22 cellular contexts compared by ENCODE assay signal in genomic region chr5:114243281-114243982, GRCh38.
DNase-seq lines count a peak whose midpoint lies in the region; ATAC-seq, FAIRE-seq and TF ChIP-seq lines count a peak whose summit lies in the region.
"Had no signal": no experiment of that assay in that cellular context is flagged by ENCODE, and none has a peak within 500 bp of the region (broad histone marks: within the 10 kb centered on the region; RNA-seq: fewer than 3 reads in every experiment).

No MANE protein-coding gene starts in this region.

- peaks cover 2% of the 10 kb centered on the region for H3K4me1 Mint-ChIP-seq in endothelial cell (ENCODE audit: unreplicated experiment)
- H3K4me1 Mint-ChIP-seq: stimulated activated naive B cell treated with anti-CD40 and anti-IgM and Interleukin-4, amounts not matched to agents 10 μg/mL and 1 μg/mL and 100 μg/mL, for 72 hours had no signal

- TF ChIP-seq CTCF in A549 (IDR thresholded peaks at IDR 0.05) (no peak), fibroblast of the aortic adventitia (IDR thresholded peaks at IDR 0.05; ENCODE audit: insufficient read depth, low read length) (no peak), endothelial cell (IDR thresholded peaks at IDR 0.05; ENCODE audit: unreplicated experiment) (no peak)

- TF ChIP-seq EP300 in A549 (IDR thresholded peaks at IDR 0.05) = no peak

- no peak for ATAC-seq in A549
- peak; percentile 10 for ATAC-seq in GM21515 (IDR thresholded peaks at IDR 0.05; ENCODE audit: unreplicated experiment)
- ATAC-seq: left lung; Panc1; stimulated activated naive B cell treated with anti-CD40 and anti-IgM and Interleukin-4, amounts not matched to agents 10 μg/mL and 1 μg/mL and 100 μg/mL, for 72 hours had no signal

- H3K4me3 ChIP-seq in A549 (no peak overlapping the region), fibroblast of the aortic adventitia (ENCODE audit: low read depth, low read length) (no peak overlapping the region)
- H3K4me3 ChIP-seq: left lung, ovary had no signal

- POLR2A ChIA-PET in A549 (lab: Yijun Ruan, JAX) = no interaction called here

- H3K9me3 Mint-ChIP-seq in endothelial cell (ENCODE audit: unreplicated experiment) = peaks cover 4% of the 10 kb centered on the region
- H3K9me3 Mint-ChIP-seq: type B pancreatic cell had no signal

- no peak overlapping the region for H3K27ac ChIP-seq in A549
- H3K27ac ChIP-seq: left lung, ovary had no signal

- no peak for TF ChIP-seq POLR2A in A549 (IDR thresholded peaks at IDR 0.05; ENCODE audit: low read length)

- no peak overlapping the region for H3K4me3 Mint-ChIP-seq in endothelial cell (ENCODE audit: unreplicated experiment)
- H3K4me3 Mint-ChIP-seq: stimulated activated naive B cell treated with anti-CD40 and anti-IgM and Interleukin-4, amounts not matched to agents 10 μg/mL and 1 μg/mL and 100 μg/mL, for 72 hours; type B pancreatic cell had no signal

- no peaks in the 10 kb centered on the region for H3K9me3 ChIP-seq in A549
- H3K9me3 ChIP-seq: Caco-2, left lung, ovary had no signal

- H3K36me3 Mint-ChIP-seq in endothelial cell (ENCODE audit: low read depth, unreplicated experiment) = no peaks in the 10 kb centered on the region
- H3K36me3 Mint-ChIP-seq: stimulated activated naive B cell treated with anti-CD40 and anti-IgM and Interleukin-4, amounts not matched to agents 10 μg/mL and 1 μg/mL and 100 μg/mL, for 72 hours; type B pancreatic cell had no signal

- H3K27me3 Mint-ChIP-seq in endothelial cell (ENCODE audit: unreplicated experiment) = no peaks in the 10 kb centered on the region
- H3K27me3 Mint-ChIP-seq: stimulated activated naive B cell treated with anti-CD40 and anti-IgM and Interleukin-4, amounts not matched to agents 10 μg/mL and 1 μg/mL and 100 μg/mL, for 72 hours; type B pancreatic cell had no signal

- FAIRE-seq in A549 (lab: Jason Lieb, UNC) = peak; percentile 46
- FAIRE-seq: A204.1, small intestine had no signal

- no peak for DNase-seq in A549 (ENCODE audit: low read depth in 1 of 2, low spot score in 1 of 2)
- DNase-seq in RPMI7951 (ENCODE audit: low read depth) = peak; percentile 38
- peak; percentile 2 for DNase-seq in fibroblast of the aortic adventitia (ENCODE audit: low read depth)
- no peak for DNase-seq in NCI-H526 treated with DMSO at 0.1 percent for 48 hours (lab: John Stamatoyannopoulos, UW)
- no peak for DNase-seq in CD1c-positive myeloid dendritic cell (ENCODE audit: extremely low spot score)
- DNase-seq in endothelial cell (ENCODE audit: low spot score) = no peak
- DNase-seq in germinal center (ENCODE audit: low spot score) = no peak
- DNase-seq: anterior cingulate cortex; Caco-2; cortex of kidney; erythroblast; left lung; NCI-H187; NCI-H524 treated with DMSO at 0.1 percent for 48 hours; ovary; small intestine; stimulated activated naive B cell treated with anti-CD40 and anti-IgM and Interleukin-4, amounts not matched to agents 10 μg/mL and 1 μg/mL and 100 μg/mL, for 72 hours had no signal

- no peak for TF ChIP-seq RAD21 in A549 (conservative IDR thresholded peaks at IDR 0.05 in 1 of 2, IDR thresholded peaks at IDR 0.05 in 1 of 2)

- CTCF ChIA-PET in A549 (lab: Yijun Ruan, JAX) = no interaction called here

- H3K4me2 ChIP-seq in A549 = no peak overlapping the region

- H3K4me1 ChIP-seq in A549 = no peaks in the 10 kb centered on the region
- H3K4me1 ChIP-seq: Caco-2, left lung had no signal

- H3K27ac Mint-ChIP-seq in endothelial cell (ENCODE audit: unreplicated experiment) = no peak overlapping the region
- H3K27ac Mint-ChIP-seq: activated T-helper 2 cell treated with anti-CD3 and anti-CD28 coated beads, Interferon-gamma antibody, Interleukin-2, Interleukin-4, amounts not matched to agents 10 μg/mL and 5 μg/mL and 100 μg/mL, durations not matched to agents 14 hours and 24 hours and 36 hours; stimulated activated naive B cell treated with anti-CD40 and anti-IgM and Interleukin-4, amounts not matched to agents 10 μg/mL and 1 μg/mL and 100 μg/mL, for 72 hours; type B pancreatic cell had no signal

- WGBS in A549 (ENCODE audit: missing lambda C conversion rate) = 23% methylated on average over 8 of the region's 8 CpGs

TF ChIP-seq in A549, 52 proteins besides CTCF, POLR2A, EP300 and RAD21:
- no peak for TF ChIP-seq FOXS1 (CRISPR knock-in tag; IDR thresholded peaks at IDR 0.05)
- TF ChIP-seq ZC3H11A (IDR thresholded peaks at IDR 0.05) = no peak
- TF ChIP-seq HMGXB4 (CRISPR knock-in tag; IDR thresholded peaks at IDR 0.05; ENCODE audit: borderline replicate concordance) = no peak
- TF ChIP-seq ZNF302 (CRISPR knock-in tag; IDR thresholded peaks at IDR 0.05) = no peak

Comparison
In these comparisons a context has a peak if more than half of its experiments do, and no peak if none do; other contexts are left out.
1. DNase-seq: peak in RPMI7951 (single experiment) and fibroblast of the aortic adventitia (single experiment); none in A549 (0 of 2), NCI-H526 treated with DMSO at 0.1 percent for 48 hours (single experiment), CD1c-positive myeloid dendritic cell (single experiment), endothelial cell (single experiment) and germinal center (single experiment).